37 cellular contexts compared by ENCODE assay signal in genomic region chr6:3690506-3690905, GRCh38.
DNase-seq lines count a peak whose midpoint lies in the region; ATAC-seq, FAIRE-seq and TF ChIP-seq lines count a peak whose summit lies in the region.
"Had no signal": no experiment of that assay in that cellular context is flagged by ENCODE, and none has a peak within 500 bp of the region (broad histone marks: within the 10 kb centered on the region; RNA-seq: fewer than 3 reads in every experiment).

No MANE protein-coding gene starts in this region.

- H3K9ac ChIP-seq in endothelial cell of umbilical vein (replicated peaks; ENCODE audit: extremely low read depth, insufficient read depth, low read length), result no peak overlapping the region
- H3K9ac ChIP-seq: BLaER1; BLaER1 treated with 17β-estradiol and CSF1 and Interleukin-3, amounts not matched to agents 10 nM and 100 nM had no signal

- ATAC-seq in T-helper 17 cell, result no peak
- ATAC-seq in HG03175 (IDR thresholded peaks at IDR 0.05; ENCODE audit: unreplicated experiment), result no peak
- ATAC-seq in GM21825 (IDR thresholded peaks at IDR 0.05; ENCODE audit: unreplicated experiment), result no peak
- no peak for ATAC-seq in activated CD4-positive, CD25-positive, alpha-beta regulatory T cell treated with anti-CD3 and anti-CD28 coated beads, Interleukin-2, amount 50 U/mL, for 24 hours
- ATAC-seq: A549; CD8-positive, alpha-beta T cell had no signal

- no peak overlapping the region for H3K4me2 ChIP-seq in endothelial cell of umbilical vein (ENCODE audit: insufficient read depth, low read length)
- H3K4me2 ChIP-seq: A549; BLaER1; BLaER1 treated with 17β-estradiol and CSF1 and Interleukin-3, amounts not matched to agents 10 nM and 100 nM had no signal

- WGBS in esophagus muscularis mucosa, result 96% methylated on average over 2 of the region's 2 CpGs
- 94% methylated on average over 2 of the region's 2 CpGs for WGBS in suprapubic skin

- no peak for FAIRE-seq in endothelial cell of umbilical vein (lab: Jason Lieb, UNC)
- FAIRE-seq: A204.1, A549, D721Med had no signal

- H2AFZ ChIP-seq in endothelial cell of umbilical vein (ENCODE audit: low read depth, low read length), result no peak overlapping the region

- no peaks in the 10 kb centered on the region for H3K79me2 ChIP-seq in endothelial cell of umbilical vein (ENCODE audit: control insufficient read depth, insufficient read depth, low read length)

- no peak overlapping the region for H3K27ac ChIP-seq in endothelial cell of umbilical vein (ENCODE audit: insufficient read depth, low read depth, low read length)
- H3K27ac ChIP-seq in esophagus muscularis mucosa (replicated peaks in 1 of 4), result no peak overlapping the region
- no peak overlapping the region for H3K27ac ChIP-seq in suprapubic skin
- H3K27ac ChIP-seq: 22Rv1; A549; BLaER1; BLaER1 treated with 17β-estradiol and CSF1 and Interleukin-3, amounts not matched to agents 10 nM and 100 nM; C4-2B had no signal

- H3K27me3 ChIP-seq in endothelial cell of umbilical vein (ENCODE audit: control insufficient read depth in 2 of 2, insufficient read depth in 2 of 2, low read length in 2 of 2) (no peaks in the 10 kb centered on the region), esophagus muscularis mucosa (no peaks in the 10 kb centered on the region), suprapubic skin (no peaks in the 10 kb centered on the region)
- H3K27me3 ChIP-seq: BE2C; BLaER1; BLaER1 treated with 17β-estradiol and CSF1 and Interleukin-3, amounts not matched to agents 10 nM and 100 nM had no signal

- CTCF ChIA-PET in endothelial cell of umbilical vein (lab: Charles Lee), result no interaction called here

- no peaks in the 10 kb centered on the region for H3K9me1 ChIP-seq in endothelial cell of umbilical vein (replicated peaks; ENCODE audit: control insufficient read depth, extremely low read depth, insufficient read depth, low read length)

- no peaks in the 10 kb centered on the region for H3K9me3 ChIP-seq in T-helper 17 cell (ENCODE audit: control insufficient read depth, low read length, poor library complexity, severe bottlenecking)
- no peaks in the 10 kb centered on the region for H3K9me3 ChIP-seq in endothelial cell of umbilical vein (replicated peaks; ENCODE audit: control insufficient read depth, insufficient read depth, low read length)
- H3K9me3 ChIP-seq in esophagus muscularis mucosa, result no peaks in the 10 kb centered on the region
- H3K9me3 ChIP-seq in suprapubic skin, result no peaks in the 10 kb centered on the region
- H3K9me3 ChIP-seq: A549; BE2C; BLaER1; BLaER1 treated with 17β-estradiol and CSF1 and Interleukin-3, amounts not matched to agents 10 nM and 100 nM; Caco-2 had no signal

- no peaks in the 10 kb centered on the region for H3K36me3 ChIP-seq in endothelial cell of umbilical vein (ENCODE audit: control insufficient read depth in 2 of 2, extremely low read depth in 1 of 2, insufficient read depth in 2 of 2, low read length in 2 of 2)
- no peaks in the 10 kb centered on the region for H3K36me3 ChIP-seq in esophagus muscularis mucosa
- no peaks in the 10 kb centered on the region for H3K36me3 ChIP-seq in suprapubic skin
- H3K36me3 ChIP-seq: BE2C; BLaER1; BLaER1 treated with 17β-estradiol and CSF1 and Interleukin-3, amounts not matched to agents 10 nM and 100 nM had no signal

- H3K4me1 Mint-ChIP-seq in T-helper 17 cell, result no peaks in the 10 kb centered on the region
- H3K4me1 Mint-ChIP-seq: B cell; CD14-positive monocyte; CD4-positive, alpha-beta memory T cell; CD4-positive, CD25-positive, alpha-beta regulatory T cell; CD8-positive, alpha-beta memory T cell had no signal

- dilution Hi-C loops in endothelial cell of umbilical vein (cut with MboI; ENCODE audit: extremely low pct_ligation_motif_present, low sequenced_read_pairs), result no loop called here

- no peaks in the 10 kb centered on the region for H3K36me3 Mint-ChIP-seq in T-helper 17 cell (ENCODE audit: low read depth)
- H3K36me3 Mint-ChIP-seq: CD14-positive monocyte; CD4-positive, alpha-beta memory T cell; CD4-positive, CD25-positive, alpha-beta regulatory T cell; CD8-positive, alpha-beta memory T cell; CD8-positive, alpha-beta T cell had no signal

- H3K4me3 Mint-ChIP-seq in T-helper 17 cell, result no peak overlapping the region
- H3K4me3 Mint-ChIP-seq: B cell; CD14-positive monocyte; CD4-positive, alpha-beta memory T cell; CD4-positive, alpha-beta T cell; CD4-positive, CD25-positive, alpha-beta regulatory T cell; CD8-positive, alpha-beta memory T cell; CD8-positive, alpha-beta T cell had no signal

- no peak for TF ChIP-seq CTCF in endothelial cell of umbilical vein (IDR thresholded peaks at IDR 0.05; ENCODE audit: extremely low read depth in 1 of 2, insufficient read depth in 1 of 2, low read depth in 1 of 2, low read length in 2 of 2)
- no peak for TF ChIP-seq CTCF in esophagus muscularis mucosa (IDR thresholded peaks at IDR 0.05)
- no peak for TF ChIP-seq CTCF in suprapubic skin (IDR thresholded peaks at IDR 0.05)

- no TSS peak for BruUV-seq in endothelial cell of umbilical vein (replicated peaks; lab: Mats Ljungman, UMichigan)

- no peak overlapping the region for H3K4me3 ChIP-seq in endothelial cell of umbilical vein (replicated peaks in 1 of 3; ENCODE audit: insufficient read depth in 1 of 3, low read depth in 1 of 3, low read length in 3 of 3)
- H3K4me3 ChIP-seq in esophagus muscularis mucosa, result no peak overlapping the region
- H3K4me3 ChIP-seq in suprapubic skin, result no peak overlapping the region
- H3K4me3 ChIP-seq: A549; BLaER1; BLaER1 treated with 17β-estradiol and CSF1 and Interleukin-3, amounts not matched to agents 10 nM and 100 nM had no signal

- POLR2A ChIA-PET in endothelial cell of umbilical vein (lab: Charles Lee), result no interaction called here

- TF ChIP-seq EP300 in esophagus muscularis mucosa (IDR thresholded peaks at IDR 0.05) (no peak), suprapubic skin (IDR thresholded peaks at IDR 0.05) (no peak)

- no peak for DNase-seq in T-helper 17 cell
- DNase-seq in dermis blood vessel endothelial cell, result peak; percentile 27
- peak; percentile 71 for DNase-seq in endothelial cell of umbilical vein (ENCODE audit: low read depth, low spot score)
- DNase-seq in esophagus muscularis mucosa (ENCODE audit: extremely low spot score), result peak; percentile 12
- DNase-seq in suprapubic skin (ENCODE audit: low spot score in 2 of 2), result no peak
- DNase-seq: 8988T; ACHN; AML-193; BE2C; C1 segment of cervical spinal cord; Caco-2; Calu3; CD4-positive, alpha-beta memory T cell; CD4-positive, alpha-beta T cell; CD4-positive, CD25-positive, alpha-beta regulatory T cell; CD8-positive, alpha-beta memory T cell; CD8-positive, alpha-beta T cell; COR-L47; DMS 273 treated with DMSO at 0.1 percent for 48 hours; DMS153; DMS53; DMS79; DMS79 treated with DMSO at 0.1 percent for 48 hours; DND-41; EL had no signal

- H3K27ac Mint-ChIP-seq in T-helper 17 cell, result peak overlapping the region; percentile 1
- H3K27ac Mint-ChIP-seq: B cell; CD14-positive monocyte; CD4-positive, alpha-beta memory T cell; CD4-positive, alpha-beta T cell; CD4-positive, CD25-positive, alpha-beta regulatory T cell; CD8-positive, alpha-beta memory T cell; CD8-positive, alpha-beta T cell had no signal

- H4K20me1 ChIP-seq in endothelial cell of umbilical vein (replicated peaks; ENCODE audit: control insufficient read depth, extremely low read depth, insufficient read depth, low read length), result no peaks in the 10 kb centered on the region
- H4K20me1 ChIP-seq: BLaER1; BLaER1 treated with 17β-estradiol and CSF1 and Interleukin-3, amounts not matched to agents 10 nM and 100 nM had no signal

- peaks cover 35% of the 10 kb centered on the region for H3K27me3 Mint-ChIP-seq in T-helper 17 cell

- no peak for TF ChIP-seq POLR2A in endothelial cell of umbilical vein (IDR thresholded peaks at IDR 0.05; ENCODE audit: low read depth, low read length)
- TF ChIP-seq POLR2A in esophagus muscularis mucosa (IDR thresholded peaks at IDR 0.05; ENCODE audit: low read depth), result no peak
- TF ChIP-seq POLR2A in suprapubic skin (IDR thresholded peaks at IDR 0.05), result no peak

- intact Hi-C loops in endothelial cell of umbilical vein (cut with micrococcal nuclease), result no loop called here
- intact Hi-C loops in esophagus muscularis mucosa (cut with DNase I), result no loop called here

- H3K4me1 ChIP-seq in endothelial cell of umbilical vein (ENCODE audit: control insufficient read depth, extremely low read depth, insufficient read depth, low read length) (no peaks in the 10 kb centered on the region), esophagus muscularis mucosa (no peaks in the 10 kb centered on the region), suprapubic skin (no peaks in the 10 kb centered on the region)
- H3K4me1 ChIP-seq: BE2C; BLaER1; BLaER1 treated with 17β-estradiol and CSF1 and Interleukin-3, amounts not matched to agents 10 nM and 100 nM had no signal

TF ChIP-seq in endothelial cell of umbilical vein, 7 proteins besides CTCF, POLR2A, EP300 and RAD21:
- TF ChIP-seq EZH2 (IDR thresholded peaks at IDR 0.05; ENCODE audit: borderline replicate concordance, low read depth, low read length, severe bottlenecking) (no peak), FOS (IDR thresholded peaks at IDR 0.05; ENCODE audit: borderline replicate concordance, insufficient read depth, low read length) (no peak), MAX (IDR thresholded peaks at IDR 0.05; ENCODE audit: insufficient read depth, insufficient read length) (no peak), GATA2 (IDR thresholded peaks at IDR 0.05; ENCODE audit: insufficient read depth, insufficient read length, low read depth, low read length) (no peak), POLR2AphosphoS5 (IDR thresholded peaks at IDR 0.05; ENCODE audit: insufficient read depth, low read depth, low read length) (no peak), MYC (IDR thresholded peaks at IDR 0.05; ENCODE audit: low read depth, low read length) (no peak), JUN (IDR thresholded peaks at IDR 0.05; ENCODE audit: borderline replicate concordance, insufficient read depth, insufficient read length, low read depth) (no peak)

Comparison
In these comparisons a context has a peak if more than half of its experiments do, and no peak if none do; other contexts are left out.
1. DNase-seq: peak in dermis blood vessel endothelial cell (single experiment), endothelial cell of umbilical vein (single experiment) and esophagus muscularis mucosa (single experiment); none in T-helper 17 cell (0 of 3) and suprapubic skin (0 of 2).